ENCODE assay signal across 1 cellular context in the genomic region with DNA sequence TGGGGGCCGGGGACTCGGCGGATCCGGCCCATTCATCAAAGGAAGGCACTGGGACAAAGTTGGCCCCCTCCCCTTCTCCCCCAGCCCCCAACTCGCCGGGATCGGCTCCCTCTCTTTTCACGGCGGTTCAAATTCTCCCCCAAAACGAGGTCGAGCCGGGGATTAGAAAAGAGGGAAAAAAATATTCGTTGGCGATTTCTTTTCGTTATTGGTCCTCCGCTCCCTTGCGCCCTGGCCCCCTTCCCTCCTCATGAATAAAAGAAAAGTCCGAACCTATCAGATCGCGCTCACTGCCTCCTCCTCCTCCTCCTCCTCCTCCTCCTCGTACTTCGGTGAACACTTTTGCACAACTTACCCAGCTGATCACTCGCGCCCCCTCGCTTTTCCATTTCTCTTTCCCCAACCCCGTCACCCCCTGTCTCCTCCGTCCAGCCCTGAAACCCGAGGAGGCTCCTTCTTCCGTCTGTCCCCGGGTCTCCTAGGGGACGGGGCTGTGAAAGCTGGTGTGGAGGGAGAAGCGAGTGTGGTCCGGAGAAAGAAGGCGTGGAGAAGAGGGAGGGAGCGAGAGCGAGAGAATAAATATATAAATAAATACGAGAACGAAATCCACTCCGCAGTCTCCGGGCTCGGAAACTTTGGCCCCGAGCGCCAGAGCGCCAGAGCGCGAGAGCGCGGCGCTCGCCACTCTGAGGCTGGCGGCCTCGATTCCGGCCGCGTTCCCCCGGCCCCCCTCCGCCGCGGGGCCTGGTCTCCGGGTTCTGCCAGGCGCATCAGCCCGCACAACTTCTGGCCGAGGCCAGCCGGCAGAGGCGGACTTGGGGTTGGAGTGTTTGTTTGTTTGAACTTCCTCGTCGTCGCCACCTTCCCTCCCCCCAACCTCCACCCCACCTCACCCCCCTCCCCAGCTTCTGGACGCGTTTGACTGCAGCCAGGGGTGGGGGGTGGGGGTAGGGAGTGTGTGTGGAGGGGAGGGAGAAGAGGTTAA.
TF ChIP-seq lines count a peak whose summit lies in the region.

Gene PAX7 (plus strand): TSS at position 336 of the 985 bp plus-strand sequence. CDS start 758 bp downstream, outside the sequence.

TF ChIP-seq in WTC11, 78 proteins besides CTCF, POLR2A, EP300 and RAD21 (continued from another document):
- TF ChIP-seq, protein P1, sequence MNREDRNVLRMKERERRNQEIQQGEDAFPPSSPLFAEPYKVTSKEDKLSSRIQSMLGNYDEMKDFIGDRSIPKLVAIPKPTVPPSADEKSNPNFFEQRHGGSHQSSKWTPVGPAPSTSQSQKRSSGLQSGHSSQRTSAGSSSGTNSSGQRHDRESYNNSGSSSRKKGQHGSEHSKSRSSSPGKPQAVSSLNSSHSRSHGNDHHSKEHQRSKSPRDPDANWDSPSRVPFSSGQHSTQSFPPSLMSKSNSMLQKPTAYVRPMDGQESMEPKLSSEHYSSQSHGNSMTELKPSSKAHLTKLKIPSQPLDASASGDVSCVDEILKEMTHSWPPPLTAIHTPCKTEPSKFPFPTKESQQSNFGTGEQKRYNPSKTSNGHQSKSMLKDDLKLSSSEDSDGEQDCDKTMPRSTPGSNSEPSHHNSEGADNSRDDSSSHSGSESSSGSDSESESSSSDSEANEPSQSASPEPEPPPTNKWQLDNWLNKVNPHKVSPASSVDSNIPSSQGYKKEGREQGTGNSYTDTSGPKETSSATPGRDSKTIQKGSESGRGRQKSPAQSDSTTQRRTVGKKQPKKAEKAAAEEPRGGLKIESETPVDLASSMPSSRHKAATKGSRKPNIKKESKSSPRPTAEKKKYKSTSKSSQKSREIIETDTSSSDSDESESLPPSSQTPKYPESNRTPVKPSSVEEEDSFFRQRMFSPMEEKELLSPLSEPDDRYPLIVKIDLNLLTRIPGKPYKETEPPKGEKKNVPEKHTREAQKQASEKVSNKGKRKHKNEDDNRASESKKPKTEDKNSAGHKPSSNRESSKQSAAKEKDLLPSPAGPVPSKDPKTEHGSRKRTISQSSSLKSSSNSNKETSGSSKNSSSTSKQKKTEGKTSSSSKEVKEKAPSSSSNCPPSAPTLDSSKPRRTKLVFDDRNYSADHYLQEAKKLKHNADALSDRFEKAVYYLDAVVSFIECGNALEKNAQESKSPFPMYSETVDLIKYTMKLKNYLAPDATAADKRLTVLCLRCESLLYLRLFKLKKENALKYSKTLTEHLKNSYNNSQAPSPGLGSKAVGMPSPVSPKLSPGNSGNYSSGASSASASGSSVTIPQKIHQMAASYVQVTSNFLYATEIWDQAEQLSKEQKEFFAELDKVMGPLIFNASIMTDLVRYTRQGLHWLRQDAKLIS (CRISPR knock-in tag; IDR thresholded peaks at IDR 0.05; ENCODE audit: borderline replicate concordance) = no peak
- TF ChIP-seq OVOL2 (CRISPR knock-in tag; IDR thresholded peaks at IDR 0.05; ENCODE audit: borderline replicate concordance) = no peak
- TF ChIP-seq ZNF232 (CRISPR knock-in tag; IDR thresholded peaks at IDR 0.05) = no peak
- TF ChIP-seq, protein P2, sequence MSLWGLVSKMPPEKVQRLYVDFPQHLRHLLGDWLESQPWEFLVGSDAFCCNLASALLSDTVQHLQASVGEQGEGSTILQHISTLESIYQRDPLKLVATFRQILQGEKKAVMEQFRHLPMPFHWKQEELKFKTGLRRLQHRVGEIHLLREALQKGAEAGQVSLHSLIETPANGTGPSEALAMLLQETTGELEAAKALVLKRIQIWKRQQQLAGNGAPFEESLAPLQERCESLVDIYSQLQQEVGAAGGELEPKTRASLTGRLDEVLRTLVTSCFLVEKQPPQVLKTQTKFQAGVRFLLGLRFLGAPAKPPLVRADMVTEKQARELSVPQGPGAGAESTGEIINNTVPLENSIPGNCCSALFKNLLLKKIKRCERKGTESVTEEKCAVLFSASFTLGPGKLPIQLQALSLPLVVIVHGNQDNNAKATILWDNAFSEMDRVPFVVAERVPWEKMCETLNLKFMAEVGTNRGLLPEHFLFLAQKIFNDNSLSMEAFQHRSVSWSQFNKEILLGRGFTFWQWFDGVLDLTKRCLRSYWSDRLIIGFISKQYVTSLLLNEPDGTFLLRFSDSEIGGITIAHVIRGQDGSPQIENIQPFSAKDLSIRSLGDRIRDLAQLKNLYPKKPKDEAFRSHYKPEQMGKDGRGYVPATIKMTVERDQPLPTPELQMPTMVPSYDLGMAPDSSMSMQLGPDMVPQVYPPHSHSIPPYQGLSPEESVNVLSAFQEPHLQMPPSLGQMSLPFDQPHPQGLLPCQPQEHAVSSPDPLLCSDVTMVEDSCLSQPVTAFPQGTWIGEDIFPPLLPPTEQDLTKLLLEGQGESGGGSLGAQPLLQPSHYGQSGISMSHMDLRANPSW (CRISPR knock-in tag; conservative IDR thresholded peaks at IDR 0.05; ENCODE audit: low read depth) = no peak
- TF ChIP-seq, protein P3, sequence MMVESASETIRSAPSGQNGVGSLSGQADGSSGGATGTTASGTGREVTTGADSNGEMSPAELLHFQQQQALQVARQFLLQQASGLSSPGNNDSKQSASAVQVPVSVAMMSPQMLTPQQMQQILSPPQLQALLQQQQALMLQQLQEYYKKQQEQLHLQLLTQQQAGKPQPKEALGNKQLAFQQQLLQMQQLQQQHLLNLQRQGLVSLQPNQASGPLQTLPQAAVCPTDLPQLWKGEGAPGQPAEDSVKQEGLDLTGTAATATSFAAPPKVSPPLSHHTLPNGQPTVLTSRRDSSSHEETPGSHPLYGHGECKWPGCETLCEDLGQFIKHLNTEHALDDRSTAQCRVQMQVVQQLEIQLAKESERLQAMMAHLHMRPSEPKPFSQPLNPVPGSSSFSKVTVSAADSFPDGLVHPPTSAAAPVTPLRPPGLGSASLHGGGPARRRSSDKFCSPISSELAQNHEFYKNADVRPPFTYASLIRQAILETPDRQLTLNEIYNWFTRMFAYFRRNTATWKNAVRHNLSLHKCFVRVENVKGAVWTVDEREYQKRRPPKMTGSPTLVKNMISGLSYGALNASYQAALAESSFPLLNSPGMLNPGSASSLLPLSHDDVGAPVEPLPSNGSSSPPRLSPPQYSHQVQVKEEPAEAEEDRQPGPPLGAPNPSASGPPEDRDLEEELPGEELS (CRISPR knock-in tag; IDR thresholded peaks at IDR 0.05) = no peak
- TF ChIP-seq CBFB (CRISPR knock-in tag; IDR thresholded peaks at IDR 0.05; ENCODE audit: low read depth) = no peak
- no peak for TF ChIP-seq ZNF671 (CRISPR knock-in tag; IDR thresholded peaks at IDR 0.05)
- no peak for TF ChIP-seq NFYB (CRISPR knock-in tag; conservative IDR thresholded peaks at IDR 0.05; ENCODE audit: low read depth)
- TF ChIP-seq CDX4 (CRISPR knock-in tag; IDR thresholded peaks at IDR 0.05; ENCODE audit: borderline replicate concordance) = no peak
- TF ChIP-seq ZNF138 (CRISPR knock-in tag; conservative IDR thresholded peaks at IDR 0.05) = no peak
- no peak for TF ChIP-seq JUN (CRISPR knock-in tag; IDR thresholded peaks at IDR 0.05)
